In genomic region chrX:17295788-17296187, GRCh38 we compare ENCODE assay signal across 29 cellular contexts.
"Had no signal": no experiment of that assay in that cellular context is flagged by ENCODE, and none has a peak within 500 bp of the region (broad histone marks: within the 10 kb centered on the region; RNA-seq: fewer than 3 reads in every experiment).

No MANE protein-coding gene starts in this region.

- H3K27ac ChIP-seq: neural progenitor cell, ovary, parathyroid adenoma, psoas muscle, skin epidermis, spleen, stomach, thoracic aorta, thyroid gland, tibial nerve, upper lobe of left lung, vagina had no signal

- H3K9me3 Mint-ChIP-seq: neural progenitor cell; stimulated activated naive B cell treated with anti-CD40 and anti-IgM and Interleukin-4, amounts not matched to agents 10 μg/mL and 1 μg/mL and 100 μg/mL, for 72 hours; stimulated activated naive CD8-positive, alpha-beta T cell treated with anti-CD3 and anti-CD28 coated beads, Interleukin-15, Interleukin-2, amounts not matched to agents 100 ng/mL and 50 ng/mL, for 24 hours had no signal

- H3K9ac ChIP-seq: neural progenitor cell, parathyroid adenoma had no signal

- DNase-seq: naive thymus-derived CD8-positive, alpha-beta T cell; occipital lobe; ovary; posterior cingulate gyrus; psoas muscle; right cardiac atrium; spleen; stimulated activated CD4-positive, alpha-beta T cell treated with anti-CD3 and anti-CD28 coated beads, Interleukin-12 subunit alpha, Interleukin-12 subunit beta, amount 100 ng/mL, for 4 hours; stimulated activated CD4-positive, alpha-beta T cell treated with anti-CD3 and anti-CD28 coated beads, Interleukin-1b, Interleukin-23, amount 100 ng/mL, for 48 hours; stimulated activated CD4-positive, alpha-beta T cell treated with anti-CD3 and anti-CD28 coated beads, Interleukin-4, amount 100 ng/mL, for 1 hour; stimulated activated CD4-positive, alpha-beta T cell treated with anti-CD3 and anti-CD28 coated beads, Interleukin-4, amount 100 ng/mL, for 4 hours; stimulated activated naive B cell treated with anti-CD40 and anti-IgM and Interleukin-4, amounts not matched to agents 10 μg/mL and 1 μg/mL and 100 μg/mL, for 72 hours; stimulated activated naive CD4-positive, alpha-beta T cell treated with Interleukin-2 at 50 U/mL for 16 hours; stomach; thyroid gland; upper lobe of left lung had no signal

- H3K27me3 ChIP-seq: neural progenitor cell, ovary, spleen, stomach, thyroid gland, tibial nerve, upper lobe of left lung, vagina had no signal

- H3K4me2 ChIP-seq: neural progenitor cell, smooth muscle cell had no signal

- H3K4me3 ChIP-seq: neural progenitor cell, ovary, psoas muscle, skin epidermis, smooth muscle cell, spleen, stomach, thoracic aorta, thyroid gland, tibial nerve, upper lobe of left lung, vagina had no signal

- H3K4me1 Mint-ChIP-seq: naive thymus-derived CD8-positive, alpha-beta T cell; stimulated activated effector memory CD8-positive, alpha-beta T cell treated with anti-CD3 and anti-CD28 coated beads, Interleukin-12 subunit alpha, Interleukin-12 subunit beta, amount 100 ng/mL, for 72 hours; stimulated activated naive B cell treated with anti-CD40 and anti-IgM and Interleukin-4, amounts not matched to agents 10 μg/mL and 1 μg/mL and 100 μg/mL, for 72 hours had no signal

- H3K9me3 ChIP-seq: ovary, psoas muscle, thoracic aorta, thyroid gland, tibial nerve, upper lobe of left lung, vagina had no signal

- H2AFZ ChIP-seq: neural progenitor cell, parathyroid adenoma had no signal

- H3K36me3 ChIP-seq: neural progenitor cell, ovary, spleen, stomach, thoracic aorta, thyroid gland, tibial nerve, upper lobe of left lung, vagina had no signal

- H3K27ac Mint-ChIP-seq: natural killer cell treated with Interleukin-12 subunit alpha and Interleukin-12 subunit beta and Interleukin-15 and Interleukin-18, amount 100 ng/mL, for 72 hours; neural progenitor cell; progenitor cell of endocrine pancreas; stimulated activated effector memory CD8-positive, alpha-beta T cell treated with anti-CD3 and anti-CD28 coated beads, Interleukin-12 subunit alpha, Interleukin-12 subunit beta, amount 100 ng/mL, for 72 hours; stimulated activated naive B cell treated with anti-CD40 and anti-IgM and Interleukin-4, amounts not matched to agents 10 μg/mL and 1 μg/mL and 100 μg/mL, for 72 hours; stimulated activated naive CD8-positive, alpha-beta T cell treated with anti-CD3 and anti-CD28 coated beads, Interleukin-15, Interleukin-2, amounts not matched to agents 100 ng/mL and 50 ng/mL, for 24 hours had no signal

- H3K4me1 ChIP-seq: neural progenitor cell, parathyroid adenoma, psoas muscle, spleen, thyroid gland, tibial nerve, upper lobe of left lung, vagina had no signal

- H3K36me3 Mint-ChIP-seq: naive thymus-derived CD8-positive, alpha-beta T cell; natural killer cell treated with Interleukin-12 subunit alpha and Interleukin-12 subunit beta and Interleukin-15 and Interleukin-18, amount 100 ng/mL, for 72 hours; neural progenitor cell; stimulated activated effector memory CD8-positive, alpha-beta T cell treated with anti-CD3 and anti-CD28 coated beads, Interleukin-12 subunit alpha, Interleukin-12 subunit beta, amount 100 ng/mL, for 72 hours; stimulated activated naive B cell treated with anti-CD40 and anti-IgM and Interleukin-4, amounts not matched to agents 10 μg/mL and 1 μg/mL and 100 μg/mL, for 72 hours had no signal

- FAIRE-seq: urothelium cell line had no signal

- H3K79me2 ChIP-seq: parathyroid adenoma had no signal

- ATAC-seq: naive thymus-derived CD8-positive, alpha-beta T cell; natural killer cell treated with Interleukin-12 subunit alpha and Interleukin-12 subunit beta and Interleukin-15 and Interleukin-18, amount 100 ng/mL, for 72 hours; psoas muscle; right cardiac atrium; sciatic nerve; stimulated activated effector memory CD8-positive, alpha-beta T cell treated with anti-CD3 and anti-CD28 coated beads, Interleukin-12 subunit alpha, Interleukin-12 subunit beta, amount 100 ng/mL, for 72 hours; stimulated activated naive B cell treated with anti-CD40 and anti-IgM and Interleukin-4, amounts not matched to agents 10 μg/mL and 1 μg/mL and 100 μg/mL, for 72 hours had no signal

- H3K4me3 Mint-ChIP-seq: naive thymus-derived CD8-positive, alpha-beta T cell; natural killer cell treated with Interleukin-12 subunit alpha and Interleukin-12 subunit beta and Interleukin-15 and Interleukin-18, amount 100 ng/mL, for 72 hours; neural progenitor cell; stimulated activated effector memory CD8-positive, alpha-beta T cell treated with anti-CD3 and anti-CD28 coated beads, Interleukin-12 subunit alpha, Interleukin-12 subunit beta, amount 100 ng/mL, for 72 hours; stimulated activated naive B cell treated with anti-CD40 and anti-IgM and Interleukin-4, amounts not matched to agents 10 μg/mL and 1 μg/mL and 100 μg/mL, for 72 hours; stimulated activated naive CD8-positive, alpha-beta T cell treated with anti-CD3 and anti-CD28 coated beads, Interleukin-15, Interleukin-2, amounts not matched to agents 100 ng/mL and 50 ng/mL, for 24 hours had no signal
